ENCODE assay signal across 1 cellular context in the genomic region with DNA sequence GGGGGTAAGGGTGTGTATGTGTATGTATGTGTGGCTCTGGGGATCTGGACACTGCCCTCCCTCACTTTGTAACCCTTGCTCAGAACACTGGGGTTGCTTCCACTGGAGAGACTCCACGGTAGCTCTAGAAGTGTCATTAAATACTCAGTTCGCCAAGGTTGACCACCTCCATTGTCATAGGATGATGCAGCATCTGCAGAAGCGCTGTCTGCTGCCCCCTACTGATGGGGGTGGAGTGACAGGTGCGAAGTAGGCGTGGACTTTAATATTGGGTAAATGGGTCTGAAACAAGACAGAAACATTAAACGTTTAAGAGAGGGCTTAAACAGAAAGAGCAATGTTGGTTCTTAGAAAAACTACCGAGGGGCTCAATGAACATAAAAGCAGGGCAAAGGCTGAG.
TF ChIP-seq lines count a peak whose summit lies in the region.

No MANE protein-coding gene starts in this region.

TF ChIP-seq in A549, 52 proteins besides CTCF, POLR2A, EP300 and RAD21 (continued from another document):
- TF ChIP-seq ZNF302 (CRISPR knock-in tag; IDR thresholded peaks at IDR 0.05) (no peak), MAZ (IDR thresholded peaks at IDR 0.05; ENCODE audit: borderline replicate concordance, low read depth, low read length) (no peak), RNF2 (IDR thresholded peaks at IDR 0.05; ENCODE audit: borderline replicate concordance, low read depth) (no peak), RARB (CRISPR knock-in tag; IDR thresholded peaks at IDR 0.05) (no peak)
TF ChIP-seq in A549: peak in this region for 0.
